ENCODE assay signal across 8 cellular contexts in the genomic region with DNA sequence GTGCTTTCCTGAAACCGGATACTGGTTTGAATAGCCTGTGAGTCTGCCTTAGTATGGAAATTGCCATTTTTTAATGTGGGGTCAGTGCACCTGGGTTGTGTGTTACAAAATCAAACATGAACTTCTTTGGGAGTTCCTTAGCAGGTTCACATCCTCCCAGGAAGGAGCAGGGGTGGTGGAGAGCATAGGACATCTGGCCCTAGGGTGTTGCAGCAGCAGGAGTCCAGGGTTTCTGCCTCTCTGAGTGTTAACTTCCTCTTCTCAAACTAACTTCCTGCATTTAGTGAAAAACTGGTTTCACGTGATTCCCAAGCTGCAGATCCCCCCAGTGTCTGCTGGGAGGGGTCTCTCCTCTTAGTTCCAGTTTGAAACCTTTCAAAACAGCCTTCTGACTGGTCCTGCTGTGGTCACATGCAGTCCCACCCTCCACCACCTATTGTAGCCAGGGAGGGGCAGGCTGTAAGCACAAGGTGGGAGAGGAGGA. TPM values are rescaled to one million over a fixed set of nuclear protein-coding genes. Genes with fewer than 3 reads are reported as not detected.
A peak's percentile ranks its signal among the peaks of the same experiment; 100 is the strongest.
DNase-seq lines count a peak whose midpoint lies in the region; ATAC-seq, FAIRE-seq and TF ChIP-seq lines count a peak whose summit lies in the region.

No MANE protein-coding gene starts in this region.

- H3K4me3 ChIP-seq in Karpas-422 (ENCODE audit: low read length), result peak overlapping the region; percentile 2; the same call in 1 of the 2 replicates
- no peak overlapping the region for H3K4me3 ChIP-seq in choroid plexus epithelial cell (ENCODE audit: low read depth, low read length)
- H3K4me3 ChIP-seq in pancreas, result no peak overlapping the region
- H3K4me3 ChIP-seq in prostate gland, result no peak overlapping the region

- H3K27ac ChIP-seq in Karpas-422 (ENCODE audit: low read length) (peak overlapping the region; percentile 65), pancreas (peak overlapping the region in 2 of 4 donors; percentile 10 to 25), prostate gland (no peak overlapping the region)

- H3K79me2 ChIP-seq in Karpas-422 (ENCODE audit: low read length), result peaks cover 92% of the 10 kb centered on the region

- peaks cover 60% of the 10 kb centered on the region for H3K4me1 ChIP-seq in Karpas-422 (ENCODE audit: low read length)
- peaks cover 0 to 17% (median 13%) of the 10 kb centered on the region in 3 donors for H3K4me1 ChIP-seq in pancreas
- H3K4me1 ChIP-seq in prostate gland (replicated peaks), result no peaks in the 10 kb centered on the region

- TF ChIP-seq POLR2A in prostate gland (IDR thresholded peaks at IDR 0.05), result no peak

- TF ChIP-seq CTCF in choroid plexus epithelial cell (conservative IDR thresholded peaks at IDR 0.05; ENCODE audit: low read depth, low read length) (no peak), pancreas (IDR thresholded peaks at IDR 0.05) (no peak), prostate gland (IDR thresholded peaks at IDR 0.05) (no peak)

- H3K36me3 ChIP-seq in Karpas-422 (ENCODE audit: insufficient read depth, low read length) (peaks cover 7% of the 10 kb centered on the region), pancreas (no peaks in the 10 kb centered on the region), prostate gland (no peaks in the 10 kb centered on the region)

- H3K9me2 ChIP-seq in Karpas-422 (replicated peaks; ENCODE audit: insufficient read depth, low read length), result no peaks in the 10 kb centered on the region

- no peak for FAIRE-seq in pancreas (lab: Jason Lieb, UNC)

- DNase-seq in Karpas-422 (peak; percentile 78), choroid plexus epithelial cell (ENCODE audit: low read depth) (peak; percentile 13), pancreas (no peak), prostate gland (ENCODE audit: low spot score) (no peak), NCI-H524 (lab: John Stamatoyannopoulos, UW) (no peak)

- no peak overlapping the region for H2AFZ ChIP-seq in Karpas-422 (ENCODE audit: low read length)

- peak overlapping the region; percentile 43 for H3K4me2 ChIP-seq in Karpas-422 (ENCODE audit: low read depth, low read length, poor library complexity, severe bottlenecking)

- intact Hi-C loops in pancreas (cut with DNase I), result no loop called here
- intact Hi-C loops in prostate gland (cut with DNase I), result no loop called here

- 52 to 62% methylated on average over 2 of the region's 2 CpGs for WGBS in pancreas, 2 donors
- 48% methylated on average over 2 of the region's 2 CpGs for WGBS in prostate gland

- peak overlapping the region; percentile 34 for H3K9ac ChIP-seq in Karpas-422 (ENCODE audit: low read length)

- ATAC-seq in GM18870 (IDR thresholded peaks at IDR 0.05; ENCODE audit: unreplicated experiment) (peak; percentile 35), pancreas (peak in 3 of 4 donors; percentile 29 to 52 (median 52)), HG03457 (IDR thresholded peaks at IDR 0.05; ENCODE audit: unreplicated experiment) (no peak), HG02938 (IDR thresholded peaks at IDR 0.05; ENCODE audit: unreplicated experiment) (no peak)

- peaks cover 8% of the 10 kb centered on the region; the same call in 1 of the 2 replicates for H3K9me3 ChIP-seq in Karpas-422 (ENCODE audit: low read length)
- H3K9me3 ChIP-seq in pancreas, result no peaks in the 10 kb centered on the region
- no peaks in the 10 kb centered on the region for H3K9me3 ChIP-seq in prostate gland

- H4K20me1 ChIP-seq in Karpas-422 (ENCODE audit: insufficient read depth, low read depth, low read length), result 0 out of 2 replicates have a peak, but pooled peaks cover under 1% of the 10 kb centered on the region

- H3K27me3 ChIP-seq in Karpas-422 (ENCODE audit: low read length), result no peaks in the 10 kb centered on the region
- H3K27me3 ChIP-seq in pancreas, result no peaks in the 10 kb centered on the region
- H3K27me3 ChIP-seq in prostate gland (replicated peaks; ENCODE audit: insufficient read depth), result no peaks in the 10 kb centered on the region

RNA-seq across cellular contexts. Expression of gene RNASEH2B, which starts 7.2 kb away (rescaled TPM):
- 85.2 and 137 TPM in 2 replicates for total RNA-seq in Karpas-422 (2014; rRNA removed; shearing (Covaris generic); ENCODE audit: low replicate concordance)
- total RNA-seq in pancreas (10 to 100 TPM; 19.0 to 24.8 (median 22.4) TPM), prostate gland (10 to 100 TPM; 34.1 to 54.9 TPM)
- polyA plus RNA-seq in pancreas, result 10 to 100 TPM; 24.8 to 41.6 TPM

Comparison
In these comparisons a context has a peak if more than half of its experiments do, and no peak if none do; other contexts are left out.
1. ATAC-seq: peak in GM18870 (single experiment) and pancreas (3 of 4); none in HG03457 (single experiment) and HG02938 (single experiment).
2. DNase-seq: peak in Karpas-422 (single experiment) and choroid plexus epithelial cell (single experiment); none in pancreas (0 of 6), prostate gland (single experiment) and NCI-H524 (0 of 2).